In the genomic region with DNA sequence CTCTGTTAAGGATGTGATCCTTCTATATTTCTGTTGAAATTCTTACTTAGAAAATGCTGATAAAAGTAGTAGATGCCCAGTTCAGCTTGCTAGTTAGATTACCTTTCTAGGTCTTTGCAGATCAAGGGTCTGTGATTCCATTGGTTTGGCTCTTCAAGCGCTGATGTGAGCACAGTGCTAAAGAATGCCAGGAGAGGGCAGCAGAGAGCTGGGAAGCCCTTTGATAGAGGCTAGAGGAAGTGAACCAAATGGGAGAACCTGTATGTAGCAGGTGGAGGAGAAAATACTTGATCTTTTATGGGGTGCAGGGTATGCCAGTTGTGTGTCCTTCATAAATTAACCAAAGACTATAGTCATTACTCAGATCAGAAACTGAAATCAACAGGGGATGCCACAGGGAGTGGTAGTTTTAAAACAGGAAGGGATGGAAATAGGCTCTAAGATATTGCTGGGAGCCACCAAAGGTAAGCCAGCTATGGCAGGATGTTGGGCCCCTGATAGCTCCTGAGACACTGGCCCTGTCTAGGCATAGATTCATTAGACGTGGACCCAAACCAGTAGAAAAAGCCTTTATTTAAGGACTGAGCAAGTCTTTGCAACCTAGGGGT, we compare ENCODE assay signal across 8 cellular contexts.
A peak's percentile ranks its signal among the peaks of the same experiment; 100 is the strongest.
DNase-seq lines count a peak whose midpoint lies in the region; ATAC-seq and TF ChIP-seq lines count a peak whose summit lies in the region.

No MANE protein-coding gene starts in this region.

- intact Hi-C loops in thyroid gland (cut with DNase I), result no loop called here

- H3K4me1 ChIP-seq in NT2/D1 (ENCODE audit: insufficient read depth, insufficient read length), result no peaks in the 10 kb centered on the region
- H3K4me1 ChIP-seq in thyroid gland, result no peaks in the 10 kb centered on the region

- TF ChIP-seq CTCF in fibroblast of mammary gland (conservative IDR thresholded peaks at IDR 0.05; ENCODE audit: control insufficient read depth, insufficient read depth, low read depth, low read length) (peak; percentile 91), nephron progenitor cell (IDR thresholded peaks at IDR 0.05) (peak; percentile 93), thyroid gland (IDR thresholded peaks at IDR 0.05) (peak; percentile 44 to 92 (median 60))

- no peak overlapping the region for H3K27ac Mint-ChIP-seq in nephron progenitor cell

- no peaks in the 10 kb centered on the region for H3K9me3 Mint-ChIP-seq in nephron progenitor cell

- no peak overlapping the region for H3K4me3 Mint-ChIP-seq in nephron progenitor cell

- H3K27me3 ChIP-seq in NT2/D1 (ENCODE audit: insufficient read depth, insufficient read length) (no peaks in the 10 kb centered on the region), thyroid gland (no peaks in the 10 kb centered on the region)

- no peak overlapping the region for H3K4me3 ChIP-seq in NT2/D1 (ENCODE audit: insufficient read length, low read depth)
- H3K4me3 ChIP-seq in fibroblast of mammary gland (ENCODE audit: control insufficient read depth, low read depth, low read length), result no peak overlapping the region
- no peak overlapping the region for H3K4me3 ChIP-seq in thyroid gland (replicated peaks in 1 of 3)

- no peaks in the 10 kb centered on the region for H3K36me3 Mint-ChIP-seq in nephron progenitor cell (ENCODE audit: low read depth)

- H3K36me3 ChIP-seq in NT2/D1 (ENCODE audit: insufficient read depth, insufficient read length, low read length) (no peaks in the 10 kb centered on the region), thyroid gland (no peaks in the 10 kb centered on the region)

- 15 to 31% methylated on average over 2 of the region's 2 CpGs for WGBS in thyroid gland, 2 donors

- peaks cover 32% of the 10 kb centered on the region for H3K4me1 Mint-ChIP-seq in nephron progenitor cell

- no peak overlapping the region for H3K9ac ChIP-seq in NT2/D1 (ENCODE audit: insufficient read length, low read depth)

- no peak for TF ChIP-seq POLR2A in thyroid gland (IDR thresholded peaks at IDR 0.05)

- no peaks in the 10 kb centered on the region for H3K9me3 ChIP-seq in NT2/D1 (ENCODE audit: insufficient read depth, low read length)
- no peaks in the 10 kb centered on the region for H3K9me3 ChIP-seq in thyroid gland

- H3K27me3 Mint-ChIP-seq in nephron progenitor cell (ENCODE audit: low read depth, poor library complexity), result no peaks in the 10 kb centered on the region

- ATAC-seq in GM21423 (IDR thresholded peaks at IDR 0.05; ENCODE audit: unreplicated experiment), result peak; percentile 86

- DNase-seq in DMS53 (lab: John Stamatoyannopoulos, UW) (peak; percentile 80), HT-29 (ENCODE audit: low spot score) (peak; percentile 94), NT2/D1 (ENCODE audit: low read depth, low spot score) (peak; percentile 54), activated T-cell treated with anti-CD3 and anti-CD28 coated beads for 1 hour (ENCODE audit: low read depth) (peak; percentile 37), fibroblast of mammary gland (ENCODE audit: low read depth) (peak; percentile 52), nephron progenitor cell (peak; percentile 86), thyroid gland (peak; percentile 56 to 63)

- H3K27ac ChIP-seq in thyroid gland, result no peak overlapping the region

Comparison
In these comparisons a context has a peak if more than half of its experiments do, and no peak if none do; other contexts are left out.
1. DNase-seq: peak in every context shown above with its lines; median percentile 94 in HT-29; 86 in nephron progenitor cell; 80 in DMS53; 60 in thyroid gland; 54 in NT2/D1; 52 in fibroblast of mammary gland; 37 in activated T-cell treated with anti-CD3 and anti-CD28 coated beads for 1 hour.